Comparison of ENCODE assay signal across 1 cellular context in the genomic region with DNA sequence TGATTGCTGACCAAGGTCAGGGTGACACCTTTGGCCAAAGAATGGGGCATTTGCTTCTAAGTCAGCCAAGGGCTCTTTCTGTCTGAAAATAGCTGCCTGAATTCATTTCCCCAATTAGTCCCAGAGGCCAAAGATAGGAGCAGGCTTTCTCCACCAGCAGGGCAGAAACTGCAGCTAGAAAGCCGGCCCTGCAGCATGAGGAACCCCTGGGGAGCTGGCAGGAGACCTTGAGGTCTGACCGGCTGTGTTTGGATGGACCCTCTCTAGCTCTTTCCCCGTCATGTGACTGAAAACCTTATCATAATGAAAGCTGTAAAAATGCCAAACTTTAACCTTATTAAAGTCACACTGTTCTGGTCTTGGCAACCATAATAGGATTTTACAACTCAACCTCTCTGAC.
TF ChIP-seq lines count a peak whose summit lies in the region.

No MANE protein-coding gene starts in this region.

TF ChIP-seq in HepG2, 621 proteins besides CTCF, POLR2A, EP300 and RAD21:
- TF ChIP-seq SOX6 (IDR thresholded peaks at IDR 0.05) (no peak), SOX6 (CRISPR knock-in tag; IDR thresholded peaks at IDR 0.05) (0 out of 2 replicates have a peak, but pooled peaks have one; percentile 11), PHF21A (CRISPR knock-in tag; IDR thresholded peaks at IDR 0.05) (no peak), ZNF841 (CRISPR knock-in tag; IDR thresholded peaks at IDR 0.05; ENCODE audit: borderline replicate concordance) (no peak), ZNF7 (CRISPR knock-in tag; IDR thresholded peaks at IDR 0.05) (no peak), HDAC2 (CRISPR knock-in tag; IDR thresholded peaks at IDR 0.05) (0 out of 2 replicates have a peak, but pooled peaks have one; percentile 3), ZNF891 (CRISPR knock-in tag; IDR thresholded peaks at IDR 0.05) (0 out of 2 replicates have a peak, but pooled peaks have one; percentile 48), CC2D1A (CRISPR knock-in tag; IDR thresholded peaks at IDR 0.05) (no peak), ZSCAN25 (CRISPR knock-in tag; IDR thresholded peaks at IDR 0.05) (no peak)
- TF ChIP-seq, protein P1, sequence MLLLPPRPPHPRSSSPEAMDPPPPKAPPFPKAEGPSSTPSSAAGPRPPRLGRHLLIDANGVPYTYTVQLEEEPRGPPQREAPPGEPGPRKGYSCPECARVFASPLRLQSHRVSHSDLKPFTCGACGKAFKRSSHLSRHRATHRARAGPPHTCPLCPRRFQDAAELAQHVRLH (CRISPR knock-in tag; IDR thresholded peaks at IDR 0.05; ENCODE audit: borderline replicate concordance, low read depth): no peak
- TF ChIP-seq, protein P2, sequence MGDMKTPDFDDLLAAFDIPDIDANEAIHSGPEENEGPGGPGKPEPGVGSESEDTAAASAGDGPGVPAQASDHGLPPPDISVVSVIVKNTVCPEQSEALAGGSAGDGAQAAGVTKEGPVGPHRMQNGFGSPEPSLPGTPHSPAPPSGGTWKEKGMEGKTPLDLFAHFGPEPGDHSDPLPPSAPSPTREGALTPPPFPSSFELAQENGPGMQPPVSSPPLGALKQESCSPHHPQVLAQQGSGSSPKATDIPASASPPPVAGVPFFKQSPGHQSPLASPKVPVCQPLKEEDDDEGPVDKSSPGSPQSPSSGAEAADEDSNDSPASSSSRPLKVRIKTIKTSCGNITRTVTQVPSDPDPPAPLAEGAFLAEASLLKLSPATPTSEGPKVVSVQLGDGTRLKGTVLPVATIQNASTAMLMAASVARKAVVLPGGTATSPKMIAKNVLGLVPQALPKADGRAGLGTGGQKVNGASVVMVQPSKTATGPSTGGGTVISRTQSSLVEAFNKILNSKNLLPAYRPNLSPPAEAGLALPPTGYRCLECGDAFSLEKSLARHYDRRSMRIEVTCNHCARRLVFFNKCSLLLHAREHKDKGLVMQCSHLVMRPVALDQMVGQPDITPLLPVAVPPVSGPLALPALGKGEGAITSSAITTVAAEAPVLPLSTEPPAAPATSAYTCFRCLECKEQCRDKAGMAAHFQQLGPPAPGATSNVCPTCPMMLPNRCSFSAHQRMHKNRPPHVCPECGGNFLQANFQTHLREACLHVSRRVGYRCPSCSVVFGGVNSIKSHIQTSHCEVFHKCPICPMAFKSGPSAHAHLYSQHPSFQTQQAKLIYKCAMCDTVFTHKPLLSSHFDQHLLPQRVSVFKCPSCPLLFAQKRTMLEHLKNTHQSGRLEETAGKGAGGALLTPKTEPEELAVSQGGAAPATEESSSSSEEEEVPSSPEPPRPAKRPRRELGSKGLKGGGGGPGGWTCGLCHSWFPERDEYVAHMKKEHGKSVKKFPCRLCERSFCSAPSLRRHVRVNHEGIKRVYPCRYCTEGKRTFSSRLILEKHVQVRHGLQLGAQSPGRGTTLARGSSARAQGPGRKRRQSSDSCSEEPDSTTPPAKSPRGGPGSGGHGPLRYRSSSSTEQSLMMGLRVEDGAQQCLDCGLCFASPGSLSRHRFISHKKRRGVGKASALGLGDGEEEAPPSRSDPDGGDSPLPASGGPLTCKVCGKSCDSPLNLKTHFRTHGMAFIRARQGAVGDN (CRISPR knock-in tag; IDR thresholded peaks at IDR 0.05): peak; percentile 47
